Comparison of ENCODE assay signal across 8 cellular contexts in genomic region chr10:43362191-43362839, GRCh38. TPM values are rescaled to one million over a fixed set of nuclear protein-coding genes. Genes with fewer than 3 reads are reported as not detected.
DNase-seq lines count a peak whose midpoint lies in the region; ATAC-seq and TF ChIP-seq lines count a peak whose summit lies in the region.

No MANE protein-coding gene starts in this region.

- H3K4me3 ChIP-seq in RWPE2 (ENCODE audit: severe bottlenecking) (peak overlapping the region; percentile 57), osteoblast (ENCODE audit: insufficient read depth, low read length) (peak overlapping the region; percentile 73)

- H3K4me3 Mint-ChIP-seq in IgD-negative memory B cell, result peak overlapping the region; percentile 84 to 98 (median 98)
- H3K4me3 Mint-ChIP-seq in activated naive CD8-positive, alpha-beta T cell, result peak overlapping the region; percentile 99
- H3K4me3 Mint-ChIP-seq in glutamatergic neuron (ENCODE audit: unreplicated experiment), result peak overlapping the region; percentile 94

- no peaks in the 10 kb centered on the region for H4K20me1 ChIP-seq in osteoblast (ENCODE audit: insufficient read depth, low read length)

- H3K9me3 ChIP-seq in RWPE2 (ENCODE audit: severe bottlenecking) (no peaks in the 10 kb centered on the region), osteoblast (ENCODE audit: low read depth, low read length) (no peaks in the 10 kb centered on the region)

- H3K4me1 Mint-ChIP-seq in IgD-negative memory B cell (peaks cover 8 to 18% (median 15%) of the 10 kb centered on the region in 3 donors), glutamatergic neuron (ENCODE audit: low read depth, unreplicated experiment) (no peaks in the 10 kb centered on the region)
- H3K4me1 Mint-ChIP-seq in activated naive CD8-positive, alpha-beta T cell (ENCODE audit: low read depth), result peaks cover 27% of the 10 kb centered on the region

- H2AFZ ChIP-seq in osteoblast (ENCODE audit: low read length), result peak overlapping the region; percentile 96

- H3K4me1 ChIP-seq in RWPE2 (ENCODE audit: insufficient read depth, poor library complexity, severe bottlenecking), result no peaks in the 10 kb centered on the region
- H3K4me1 ChIP-seq in osteoblast (ENCODE audit: insufficient read depth, low read length), result no peaks in the 10 kb centered on the region

- peak; percentile 99 for DNase-seq in Caki2 (ENCODE audit: low read depth)
- peak; percentile 99 for DNase-seq in RWPE2 (ENCODE audit: low spot score)
- peak; percentile 94 for DNase-seq in glutamatergic neuron
- DNase-seq in osteoblast (ENCODE audit: insufficient read length, low spot score, missing footprints), result peak; percentile 95

- H3K36me3 ChIP-seq in RWPE2 (ENCODE audit: low read depth) (no peaks in the 10 kb centered on the region), osteoblast (ENCODE audit: insufficient read depth, low read length) (no peaks in the 10 kb centered on the region)

- H3K79me2 ChIP-seq in osteoblast (ENCODE audit: insufficient read depth, low read length), result no peaks in the 10 kb centered on the region

- TF ChIP-seq CTCF in RWPE2 (IDR thresholded peaks at IDR 0.05; ENCODE audit: poor library complexity, severe bottlenecking) (peak; percentile 69), glutamatergic neuron (IDR thresholded peaks at IDR 0.05; ENCODE audit: partially characterized antibody, unreplicated experiment) (no peak), osteoblast (IDR thresholded peaks at IDR 0.05; ENCODE audit: extremely low read depth, low read depth, low read length) (peak; percentile 30)

- ATAC-seq in GM21390 (IDR thresholded peaks at IDR 0.05; ENCODE audit: unreplicated experiment) (peak; percentile 98), RWPE2 (ENCODE audit: low read depth) (peak; percentile 97)

- no peaks in the 10 kb centered on the region for H3K36me3 Mint-ChIP-seq in IgD-negative memory B cell
- H3K36me3 Mint-ChIP-seq in activated naive CD8-positive, alpha-beta T cell, result peaks cover 5% of the 10 kb centered on the region
- no peaks in the 10 kb centered on the region for H3K36me3 Mint-ChIP-seq in glutamatergic neuron (ENCODE audit: unreplicated experiment)

- in situ Hi-C loops in Caki2 (cut with HindIII; ENCODE audit: low pct_unique_long_range_greater_than_20kb, low sequenced_read_pairs), result no loop called here

- H3K9me3 Mint-ChIP-seq in IgD-negative memory B cell, result no peaks in the 10 kb centered on the region
- H3K9me3 Mint-ChIP-seq in activated naive CD8-positive, alpha-beta T cell (ENCODE audit: low read depth), result no peaks in the 10 kb centered on the region
- H3K9me3 Mint-ChIP-seq in glutamatergic neuron (ENCODE audit: unreplicated experiment), result peaks cover 7% of the 10 kb centered on the region

- peak overlapping the region; percentile 39 for H3K27ac ChIP-seq in RWPE2 (ENCODE audit: poor library complexity, severe bottlenecking)
- H3K27ac ChIP-seq in osteoblast (ENCODE audit: low read depth, low read length), result no peak overlapping the region
- peak overlapping the region; percentile 87 for H3K27ac ChIP-seq in temporal lobe (ENCODE audit: low read depth, low read length)

- H3K27me3 Mint-ChIP-seq in IgD-negative memory B cell (no peaks in the 10 kb centered on the region), glutamatergic neuron (ENCODE audit: unreplicated experiment) (no peaks in the 10 kb centered on the region)
- no peaks in the 10 kb centered on the region for H3K27me3 Mint-ChIP-seq in activated naive CD8-positive, alpha-beta T cell

- H3K27me3 ChIP-seq in RWPE2 (ENCODE audit: insufficient read depth, poor library complexity, severe bottlenecking), result no peaks in the 10 kb centered on the region
- H3K27me3 ChIP-seq in osteoblast (ENCODE audit: insufficient read depth, low read length), result no peaks in the 10 kb centered on the region

- peak overlapping the region; percentile 91 for H3K4me2 ChIP-seq in osteoblast (ENCODE audit: insufficient read depth, low read length)

- peak overlapping the region; percentile 61 to 97 (median 95) for H3K27ac Mint-ChIP-seq in IgD-negative memory B cell
- peak overlapping the region; percentile 99 for H3K27ac Mint-ChIP-seq in activated naive CD8-positive, alpha-beta T cell
- peak overlapping the region; percentile 80 for H3K27ac Mint-ChIP-seq in glutamatergic neuron (ENCODE audit: unreplicated experiment)

RNA-seq across cellular contexts. Expression of gene FXYD4, which starts 9.1 kb away (rescaled TPM):
- not detected in 2 replicates for total RNA-seq in Caki2 (2014; rRNA removed; shearing (Covaris generic); ENCODE audit: low replicate concordance)
- polyA plus RNA-seq in IgD-negative memory B cell, result not detected
- not detected for total RNA-seq in glutamatergic neuron (ENCODE audit: unreplicated experiment)
- total RNA-seq in osteoblast, result not detected in 2 replicates
- total RNA-seq in temporal lobe, result not detected

RNA-seq across cellular contexts. Expression of gene HNRNPF, which starts 46.7 kb away (rescaled TPM):
- 253 and 281 TPM in 2 replicates for total RNA-seq in Caki2 (2014; rRNA removed; shearing (Covaris generic); ENCODE audit: low replicate concordance)
- polyA plus RNA-seq in IgD-negative memory B cell, result 242 TPM
- 99.7 TPM for total RNA-seq in glutamatergic neuron (ENCODE audit: unreplicated experiment)
- total RNA-seq in osteoblast, result 221 and 229 TPM in 2 replicates
- 63.4 TPM for total RNA-seq in temporal lobe
